In genomic region chr11:101299210-101299609, GRCh38 we compare ENCODE assay signal across 8 cellular contexts.
"Had no signal": no experiment of that assay in that cellular context is flagged by ENCODE, and none has a peak within 500 bp of the region (broad histone marks: within the 10 kb centered on the region; RNA-seq: fewer than 3 reads in every experiment).

No MANE protein-coding gene starts in this region.

- FAIRE-seq: HTR-8/SVneo, K562 had no signal

- ATAC-seq: HCT116, K562 had no signal

- DNase-seq: GOT3, H7, HFFc6, IMR-90, KG1 had no signal
